Comparison of ENCODE assay signal across 21 cellular contexts in genomic region chr2:11589316-11589940, GRCh38. TPM values are rescaled to one million over a fixed set of nuclear protein-coding genes. Genes with fewer than 3 reads are reported as not detected.
DNase-seq lines count a peak whose midpoint lies in the region; ATAC-seq and TF ChIP-seq lines count a peak whose summit lies in the region.
"Had no signal": no experiment of that assay in that cellular context is flagged by ENCODE, and none has a peak within 500 bp of the region (broad histone marks: within the 10 kb centered on the region; RNA-seq: fewer than 3 reads in every experiment).

No MANE protein-coding gene starts in this region.

- ATAC-seq in PC-3 (no peak), GM18907 (IDR thresholded peaks at IDR 0.05; ENCODE audit: unreplicated experiment) (no peak), GM21367 (IDR thresholded peaks at IDR 0.05; ENCODE audit: unreplicated experiment) (no peak)
- ATAC-seq: activated T-cell treated with anti-CD3 and anti-CD28 coated beads, Interleukin-2, amount 50 U/mL, for 4 hours; left ventricle myocardium superior; natural killer cell treated with Interleukin-12 subunit alpha and Interleukin-12 subunit beta and Interleukin-15 and Interleukin-18, amount 100 ng/mL, for 72 hours had no signal

- POLR2A ChIA-PET in PC-3 (lab: Charles Lee; ENCODE audit: unreplicated experiment): no interaction called here

- H2AFZ ChIP-seq in PC-3 (ENCODE audit: low read length): no peak overlapping the region

- no peaks in the 10 kb centered on the region for H3F3A ChIP-seq in PC-3 (ENCODE audit: low read length, unreplicated experiment)

- no TSS peak for BruUV-seq in PC-3 (replicated peaks; lab: Mats Ljungman, UMichigan)

- H3K4me1 ChIP-seq in BE2C (peaks cover 4% of the 10 kb centered on the region; the same call in 1 of the 2 replicates), PC-3 (ENCODE audit: insufficient read depth, low read length) (no peaks in the 10 kb centered on the region; the same call in 1 of the 2 replicates)

- TF ChIP-seq CTCF in BE2C (IDR thresholded peaks at IDR 0.05; ENCODE audit: low read depth, low read length) (peak; percentile 35; the same call in 1 of the 2 replicates), GM12874 (IDR thresholded peaks at IDR 0.05; ENCODE audit: insufficient read depth, low read depth, low read length) (peak; percentile 31; the same call in 1 of the 2 replicates), PC-3 (conservative IDR thresholded peaks at IDR 0.05; ENCODE audit: low read depth, low read length) (peak; percentile 57), fibroblast of mammary gland (conservative IDR thresholded peaks at IDR 0.05; ENCODE audit: control insufficient read depth, insufficient read depth, low read depth, low read length) (peak; percentile 3)

- no peaks in the 10 kb centered on the region for H3K79me2 ChIP-seq in PC-3 (ENCODE audit: low read length)

- CTCF ChIA-PET in PC-3 (lab: Charles Lee): no interaction called here

- no peaks in the 10 kb centered on the region for H3K9me2 ChIP-seq in PC-3 (replicated peaks; ENCODE audit: low read length)

- H4K20me1 ChIP-seq in PC-3 (ENCODE audit: low read length): no peaks in the 10 kb centered on the region

- H3K36me3 ChIP-seq in BE2C (peaks cover 4% of the 10 kb centered on the region; the same call in 1 of the 2 replicates), PC-3 (ENCODE audit: low read depth, low read length) (no peaks in the 10 kb centered on the region)
- H3K36me3 ChIP-seq: right atrium auricular region had no signal

- H3K27ac ChIP-seq in PC-3 (ENCODE audit: low read length): no peak overlapping the region
- H3K27ac ChIP-seq: epithelial cell of prostate, right atrium auricular region, tibial nerve had no signal

- H3K9me3 ChIP-seq in BE2C: no peaks in the 10 kb centered on the region
- no peaks in the 10 kb centered on the region for H3K9me3 ChIP-seq in PC-3 (ENCODE audit: low read length)
- H3K9me3 ChIP-seq: right atrium auricular region, tibial nerve had no signal

- no peak for DNase-seq in BE2C
- DNase-seq in PC-3: peak; percentile 34
- DNase-seq in fibroblast of mammary gland (ENCODE audit: low read depth): no peak
- no peak for DNase-seq in HuH-7.5 (ENCODE audit: low spot score)
- DNase-seq in NK-92 treated with Interleukin-12 subunit alpha and Interleukin-12 subunit beta, amount 100 ng/mL, for 24 hours (lab: John Stamatoyannopoulos, UW): no peak
- DNase-seq: activated CD4-positive, alpha-beta T cell treated with anti-CD3 and anti-CD28 coated beads for 4 hours; activated naive CD8-positive, alpha-beta T cell treated with anti-CD3 and anti-CD28 coated beads, Interleukin-2, amount 10 ng/mL, durations not matched to agents 7 days and 5 days; activated T-cell treated with anti-CD3 and anti-CD28 coated beads, Interleukin-2, amount 50 U/mL, for 4 hours; DMS79 treated with DMSO at 0.1 percent for 48 hours; hippocampal formation; Kasumi-1; left ventricle myocardium superior; stimulated activated CD4-positive, alpha-beta T cell treated with anti-CD3 and anti-CD28 coated beads, Interleukin-1b, Interleukin-23, amount 100 ng/mL, for 48 hours; T-helper 2 cell had no signal

- H3K9ac ChIP-seq in PC-3 (ENCODE audit: low read length): no peak overlapping the region

- intact Hi-C loops in PC-3 (cut with micrococcal nuclease): no loop called here

- H3K27me3 ChIP-seq in BE2C (no peaks in the 10 kb centered on the region), PC-3 (ENCODE audit: low read length) (no peaks in the 10 kb centered on the region; the same call in 1 of the 2 replicates)
- H3K27me3 ChIP-seq: right atrium auricular region, tibial nerve had no signal

- no peak overlapping the region for H3K4me3 ChIP-seq in BE2C (ENCODE audit: low read depth, low read length)
- H3K4me3 ChIP-seq in PC-3 (ENCODE audit: low read length): no peak overlapping the region
- H3K4me3 ChIP-seq in fibroblast of mammary gland (ENCODE audit: control insufficient read depth, low read depth, low read length): no peak overlapping the region
- H3K4me3 ChIP-seq: right atrium auricular region, tibial nerve had no signal

- no peak overlapping the region for H3K4me2 ChIP-seq in PC-3 (ENCODE audit: low read length)

RNA-seq across cellular contexts. Expression of gene GREB1, which starts 55.6 kb away (rescaled TPM):
- polyA plus RNA-seq in BE2C (2012; ENCODE audit: insufficient read depth, insufficient read length, low read depth): 22.5 TPM
- total RNA-seq in PC-3 (2014; rRNA removed): 0.29 and 0.62 TPM in 2 replicates

Comparison
In these comparisons a context has a peak if more than half of its experiments do, and no peak if none do; other contexts are left out.
1. CTCF ChIP-seq: peak in every context shown above with its lines; median percentile 57 in PC-3; 35 in BE2C; 31 in GM12874; 3 in fibroblast of mammary gland.